Comparison of ENCODE assay signal across 8 cellular contexts in the genomic region with DNA sequence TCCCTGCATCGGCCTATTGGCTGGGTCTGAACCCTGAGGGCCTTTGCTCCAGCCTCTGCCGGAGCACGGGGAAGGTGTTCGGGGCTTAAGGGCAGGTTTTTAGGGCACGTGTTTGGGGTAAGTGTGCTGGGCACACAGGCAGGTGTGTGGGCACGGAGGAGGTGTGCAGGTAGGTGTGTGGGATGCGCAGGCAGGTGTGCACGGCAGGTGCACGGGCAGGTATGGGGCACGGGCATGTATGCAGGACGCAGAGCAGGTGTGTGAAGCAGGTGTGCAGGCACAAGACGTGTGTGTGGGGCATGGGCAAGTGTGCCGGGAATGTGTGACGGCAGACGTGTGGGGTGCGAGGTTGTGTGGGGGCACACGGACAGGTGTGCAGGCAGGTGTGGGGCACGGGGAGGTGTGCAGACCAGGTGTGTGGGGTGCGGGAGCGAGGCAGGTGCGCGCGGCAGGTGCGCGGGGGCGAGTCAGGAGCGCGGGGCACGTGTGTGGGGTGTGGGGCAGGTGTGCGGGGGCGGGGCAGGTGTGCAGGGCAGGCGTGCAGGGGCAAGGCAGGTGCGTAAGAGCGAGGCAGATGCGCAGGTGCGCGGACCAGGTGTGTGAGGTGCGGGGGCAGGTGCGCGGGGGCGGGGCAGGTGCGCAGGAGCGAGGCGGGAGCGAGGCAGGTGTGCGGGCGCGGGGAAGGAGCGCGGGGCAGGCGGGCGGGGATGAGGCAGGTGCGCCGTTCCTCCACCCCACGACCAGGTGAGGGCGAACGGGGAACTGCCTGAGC. TPM values are rescaled to one million over a fixed set of nuclear protein-coding genes. Genes with fewer than 3 reads are reported as not detected.
DNase-seq lines count a peak whose midpoint lies in the region; ATAC-seq and TF ChIP-seq lines count a peak whose summit lies in the region.

No MANE protein-coding gene starts in this region.

- ATAC-seq in HG03442 (IDR thresholded peaks at IDR 0.05; ENCODE audit: unreplicated experiment) (no peak), GM21390 (IDR thresholded peaks at IDR 0.05; ENCODE audit: unreplicated experiment) (no peak)

- intact Hi-C loops in posterior vena cava (cut with DNase I), result no loop called here

- H4K20me1 ChIP-seq in fibroblast of lung (ENCODE audit: control insufficient read depth, extremely low read depth, insufficient read depth, low read length), result no peaks in the 10 kb centered on the region

- DNase-seq in DMS79 treated with DMSO at 0.1 percent for 48 hours (lab: John Stamatoyannopoulos, UW) (peak; percentile 34), DMS79 (lab: John Stamatoyannopoulos, UW) (no peak), Peyer's patch (peak in 2 of 3 donors; percentile 64 to 76), fibroblast of lung (ENCODE audit: low read depth in 2 of 2) (no peak), posterior vena cava (ENCODE audit: low spot score) (peak; percentile 86), foreskin melanocyte (no peak)

- H2AFZ ChIP-seq in fibroblast of lung (ENCODE audit: low read length), result peak overlapping the region; percentile 89

- peak overlapping the region; percentile 85 to 94 (median 87) for H3K27ac ChIP-seq in Peyer's patch
- peak overlapping the region; percentile 72 for H3K27ac ChIP-seq in fibroblast of lung (ENCODE audit: insufficient read depth, low read length)

- H3K79me2 ChIP-seq in fibroblast of lung (ENCODE audit: control insufficient read depth, insufficient read depth, low read length), result no peaks in the 10 kb centered on the region

- TF ChIP-seq POLR2A in Peyer's patch (IDR thresholded peaks at IDR 0.05), result no peak

- H3K4me3 ChIP-seq in Peyer's patch (peak overlapping the region; percentile 58 to 87 (median 67)), fibroblast of lung (replicated peaks in 1 of 4; ENCODE audit: control extremely low read depth in 1 of 4, insufficient read depth in 1 of 4, low read depth in 3 of 4, low read length in 4 of 4) (peak overlapping the region; percentile 47 to 80 (median 68))

- H3K9me3 ChIP-seq in Peyer's patch, result no peaks in the 10 kb centered on the region
- H3K9me3 ChIP-seq in fibroblast of lung (ENCODE audit: control insufficient read depth, insufficient read depth, low read depth, low read length), result no peaks in the 10 kb centered on the region

- H3K27me3 ChIP-seq in Peyer's patch (no peaks in the 10 kb centered on the region), fibroblast of lung (ENCODE audit: control insufficient read depth, insufficient read depth, low read length) (no peaks in the 10 kb centered on the region)

- H3K4me1 ChIP-seq in Peyer's patch (peaks cover 0 to 16% (median 7%) of the 10 kb centered on the region in 4 donors), fibroblast of lung (ENCODE audit: control insufficient read depth, extremely low read depth, insufficient read depth, low read length) (peaks cover 19% of the 10 kb centered on the region)

- peak overlapping the region; percentile 78 for H3K9ac ChIP-seq in fibroblast of lung (ENCODE audit: insufficient read depth, low read length)

- H3K36me3 ChIP-seq in Peyer's patch, result no peaks in the 10 kb centered on the region
- H3K36me3 ChIP-seq in fibroblast of lung (ENCODE audit: control insufficient read depth, insufficient read depth, low read length), result no peaks in the 10 kb centered on the region

- H3K4me2 ChIP-seq in fibroblast of lung (ENCODE audit: extremely low read depth, insufficient read depth, low read length), result peak overlapping the region; percentile 92

- TF ChIP-seq CTCF in Peyer's patch (IDR thresholded peaks at IDR 0.05) (no peak), fibroblast of lung (conservative IDR thresholded peaks at IDR 0.05 in 1 of 2, IDR thresholded peaks at IDR 0.05 in 1 of 2; ENCODE audit: low read depth in 1 of 2, low read length in 2 of 2) (no peak)

RNA-seq across cellular contexts. Expression of a gene that starts 28.6 kb away (rescaled TPM):
- total RNA-seq in Peyer's patch (100 to 1,000 TPM in 3 of 4 donors, 10 to 100 TPM in 1; 73.4 to 170 (median 117) TPM), fibroblast of lung (114 and 120 TPM in 2 replicates), posterior vena cava (100 to 1,000 TPM in 1 of 2 donors, 10 to 100 TPM in 1; 80.5 to 101 TPM)
- 27.0 TPM in 2 replicates for polyA plus RNA-seq in fibroblast of lung
- polyA plus RNA-seq in fibroblast of lung (2012), result 64.9 and 78.1 TPM in 2 replicates
- polyA minus RNA-seq in fibroblast of lung (ENCODE audit: low replicate concordance), result 23.0 and 29.3 TPM in 2 replicates

Comparison
In these comparisons a context has a peak if more than half of its experiments do, and no peak if none do; other contexts are left out.
1. DNase-seq: peak in DMS79 treated with DMSO at 0.1 percent for 48 hours (single experiment), Peyer's patch (2 of 3) and posterior vena cava (single experiment); none in DMS79 (single experiment), fibroblast of lung (0 of 2) and foreskin melanocyte (single experiment).